16 cellular contexts compared by ENCODE assay signal in genomic region chr2:107808986-107809385, GRCh38. TPM values are rescaled to one million over a fixed set of nuclear protein-coding genes. Genes with fewer than 3 reads are reported as not detected.
DNase-seq lines count a peak whose midpoint lies in the region; ATAC-seq and TF ChIP-seq lines count a peak whose summit lies in the region.
"Had no signal": no experiment of that assay in that cellular context is flagged by ENCODE, and none has a peak within 500 bp of the region (broad histone marks: within the 10 kb centered on the region; RNA-seq: fewer than 3 reads in every experiment).

No MANE protein-coding gene starts in this region.

- TF ChIP-seq CTCF in astrocyte of the spinal cord (IDR thresholded peaks at IDR 0.05; ENCODE audit: low read depth, low read length): no peak
- TF ChIP-seq CTCF in lower lobe of right lung (IDR thresholded peaks at IDR 0.05): no peak
- TF ChIP-seq CTCF in chondrocyte (IDR thresholded peaks at IDR 0.05): no peak
- TF ChIP-seq CTCF in adrenal gland (IDR thresholded peaks at IDR 0.05): no peak

- H3K27ac Mint-ChIP-seq in chondrocyte (ENCODE audit: unreplicated experiment): no peak overlapping the region
- H3K27ac Mint-ChIP-seq: activated CD4-positive, alpha-beta memory T cell treated with anti-CD3 and anti-CD28 coated beads for 36 hours had no signal

- no peaks in the 10 kb centered on the region for H3K27me3 ChIP-seq in MG63
- H3K27me3 ChIP-seq in lower lobe of right lung (ENCODE audit: low read depth): no peaks in the 10 kb centered on the region
- H3K27me3 ChIP-seq in adrenal gland: no peaks in the 10 kb centered on the region
- H3K27me3 ChIP-seq: BLaER1, cardiac muscle cell, esophagus squamous epithelium had no signal

- no peaks in the 10 kb centered on the region for H3K36me3 Mint-ChIP-seq in chondrocyte (ENCODE audit: low read depth)
- H3K36me3 Mint-ChIP-seq: activated CD4-positive, alpha-beta memory T cell treated with anti-CD3 and anti-CD28 coated beads for 36 hours had no signal

- H3K27ac ChIP-seq in lower lobe of right lung (no peak overlapping the region), adrenal gland (no peak overlapping the region)
- H3K27ac ChIP-seq: BLaER1, cardiac muscle cell, esophagus squamous epithelium, HL-60 had no signal

- ATAC-seq in lower lobe of right lung: peak; percentile 46 to 70
- no peak for ATAC-seq in HG02678 (IDR thresholded peaks at IDR 0.05; ENCODE audit: unreplicated experiment)
- ATAC-seq in esophagus mucosa: no peak

- TF ChIP-seq POLR2A in adrenal gland (IDR thresholded peaks at IDR 0.05): no peak

- H3K36me3 ChIP-seq in MG63: no peaks in the 10 kb centered on the region
- no peaks in the 10 kb centered on the region for H3K36me3 ChIP-seq in lower lobe of right lung
- no peaks in the 10 kb centered on the region for H3K36me3 ChIP-seq in adrenal gland (replicated peaks in 1 of 2)
- H3K36me3 ChIP-seq: BLaER1, cardiac muscle cell, esophagus squamous epithelium had no signal

- 69 to 81% (median 79%) methylated on average over 7 of the region's 7 CpGs for WGBS in adrenal gland, 4 donors

- no peak overlapping the region for H3K4me3 Mint-ChIP-seq in chondrocyte (ENCODE audit: unreplicated experiment)
- H3K4me3 Mint-ChIP-seq: activated CD4-positive, alpha-beta memory T cell treated with anti-CD3 and anti-CD28 coated beads for 36 hours had no signal

- H3K4me1 ChIP-seq in lower lobe of right lung (no peaks in the 10 kb centered on the region), adrenal gland (replicated peaks in 1 of 2) (no peaks in the 10 kb centered on the region)
- H3K4me1 ChIP-seq: BLaER1 had no signal

- intact Hi-C loops in lower lobe of right lung (cut with DNase I) (no loop called here), adrenal gland (cut with DNase I) (no loop called here)

- H3K9me3 Mint-ChIP-seq in chondrocyte (ENCODE audit: low read depth): no peaks in the 10 kb centered on the region
- H3K9me3 Mint-ChIP-seq: activated CD4-positive, alpha-beta memory T cell treated with anti-CD3 and anti-CD28 coated beads for 36 hours had no signal

- DNase-seq in Caki2 (ENCODE audit: low read depth) (peak; percentile 60), MG63 (peak; percentile 94), astrocyte of the spinal cord (ENCODE audit: low read depth, low spot score) (peak; percentile 3), lower lobe of right lung (no peak), chondrocyte (ENCODE audit: low spot score) (no peak), adrenal gland (no peak)
- DNase-seq: activated CD4-positive, alpha-beta memory T cell treated with anti-CD3 and anti-CD28 coated beads for 36 hours; activated effector memory CD4-positive, alpha-beta T cell treated with Interleukin-2 at 50 U/mL for 16 hours; esophagus squamous epithelium; stimulated activated naive CD4-positive, alpha-beta T cell treated with Interleukin-2 at 50 U/mL for 16 hours; T-helper 9 cell had no signal

- in situ Hi-C loops in Caki2 (cut with HindIII; ENCODE audit: low pct_unique_long_range_greater_than_20kb, low sequenced_read_pairs) (no loop called here), astrocyte of the spinal cord (cut with HindIII; ENCODE audit: low sequenced_read_pairs) (no loop called here)

- H3K4me1 Mint-ChIP-seq in chondrocyte (ENCODE audit: low read depth): peaks cover 16% of the 10 kb centered on the region

- H3K9me3 ChIP-seq in MG63 (no peaks in the 10 kb centered on the region), lower lobe of right lung (no peaks in the 10 kb centered on the region), adrenal gland (replicated peaks in 1 of 3) (no peaks in the 10 kb centered on the region)
- H3K9me3 ChIP-seq: BLaER1, esophagus squamous epithelium had no signal

- peaks cover 1% of the 10 kb centered on the region for H3K27me3 Mint-ChIP-seq in chondrocyte (ENCODE audit: low read depth)
- H3K27me3 Mint-ChIP-seq: activated CD4-positive, alpha-beta memory T cell treated with anti-CD3 and anti-CD28 coated beads for 36 hours had no signal

- H3K4me3 ChIP-seq in MG63 (no peak overlapping the region), astrocyte of the spinal cord (ENCODE audit: low read depth, low read length) (no peak overlapping the region), lower lobe of right lung (no peak overlapping the region), adrenal gland (no peak overlapping the region)
- H3K4me3 ChIP-seq: BLaER1, cardiac muscle cell, esophagus squamous epithelium had no signal

RNA-seq across cellular contexts. Expression of gene RGPD4, which starts 17.7 kb away (rescaled TPM):
- total RNA-seq in Caki2 (2014; rRNA removed; shearing (Covaris generic); ENCODE audit: low replicate concordance): not detected in 2 replicates
- 0.05 TPM in 1 of 2 replicates, not detected in the other for total RNA-seq in MG63 (2014; rRNA removed; shearing (Covaris generic); ENCODE audit: low replicate concordance)
- total RNA-seq in lower lobe of right lung (not detected), chondrocyte (0.08 to 0.12 TPM (median 0.10 TPM) in 3 replicates), adrenal gland (under 1 TPM in 1 of 8 donors, not detected in 7; 0.19 TPM), esophagus mucosa (not detected)
- not detected for polyA plus RNA-seq in adrenal gland
- total RNA-seq: cardiac muscle cell, esophagus squamous epithelium had no signal
- polyA plus RNA-seq: cardiac muscle cell had no signal

Comparison
In these comparisons a context has a peak if more than half of its experiments do, and no peak if none do; other contexts are left out.
1. DNase-seq: peak in Caki2 (single experiment), MG63 (single experiment) and astrocyte of the spinal cord (single experiment); none in lower lobe of right lung (single experiment), chondrocyte (single experiment) and adrenal gland (0 of 7).
2. ATAC-seq: peak in lower lobe of right lung (2 of 2); none in HG02678 (single experiment) and esophagus mucosa (single experiment).